Comparison of ENCODE assay signal across 2 cellular contexts in the genomic region with DNA sequence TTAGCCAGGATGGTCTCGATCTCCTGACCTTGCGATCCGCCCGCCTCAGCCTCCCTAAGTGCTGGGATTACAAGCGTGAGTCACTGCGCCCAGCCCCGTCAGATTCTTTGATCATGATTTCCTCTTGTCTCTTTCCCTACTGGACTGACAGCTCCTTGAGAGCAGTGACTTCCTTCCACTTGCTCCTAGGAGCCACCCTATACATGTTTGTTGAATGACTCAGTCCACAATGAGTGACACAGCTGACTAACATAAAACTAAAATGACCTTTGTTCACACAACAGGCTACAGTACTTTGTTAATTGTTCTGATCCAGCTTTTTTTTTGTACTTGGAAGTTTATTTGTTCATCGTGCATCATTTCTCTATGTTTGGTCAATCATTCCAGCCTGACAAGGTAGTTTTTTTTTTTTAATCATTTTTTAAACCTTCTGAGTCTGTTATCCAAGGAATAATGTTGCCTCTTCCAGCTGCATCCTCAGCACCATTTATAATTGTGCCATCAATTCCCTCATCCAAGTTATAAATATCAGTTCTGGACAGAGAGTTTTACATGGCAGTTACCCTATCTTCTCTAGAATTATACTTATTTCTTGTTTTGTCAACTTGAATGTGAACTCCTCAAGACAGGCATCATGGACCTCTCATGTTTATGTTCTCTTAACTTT.
A peak's percentile ranks its signal among the peaks of the same experiment; 100 is the strongest.
TF ChIP-seq lines count a peak whose summit lies in the region.

No MANE protein-coding gene starts in this region.

TF ChIP-seq in HepG2, 621 proteins besides CTCF, POLR2A, EP300 and RAD21 (continues in another document):
- TF ChIP-seq SMYD3 (CRISPR knock-in tag; IDR thresholded peaks at IDR 0.05) (no peak), ZNF496 (CRISPR knock-in tag; IDR thresholded peaks at IDR 0.05; ENCODE audit: insufficient replicate concordance) (no peak), CHD4 (IDR thresholded peaks at IDR 0.05; ENCODE audit: borderline replicate concordance, low read length) (no peak), MIXL1 (CRISPR knock-in tag; IDR thresholded peaks at IDR 0.05) (no peak), AGO2 (optimal IDR thresholded peaks at IDR 0.05; ENCODE audit: low read depth, low read length) (no peak), ZNF709 (CRISPR knock-in tag; IDR thresholded peaks at IDR 0.05) (no peak), ZNF644 (CRISPR knock-in tag; IDR thresholded peaks at IDR 0.05; ENCODE audit: low read depth) (no peak), TP53 (CRISPR knock-in tag; conservative IDR thresholded peaks at IDR 0.05) (no peak), MTF2 (CRISPR knock-in tag; IDR thresholded peaks at IDR 0.05; ENCODE audit: borderline replicate concordance) (no peak), FOSL1 (CRISPR knock-in tag; IDR thresholded peaks at IDR 0.05; ENCODE audit: borderline replicate concordance) (peak; percentile 42; the same call in 1 of the 2 replicates), ZNF761 (CRISPR knock-in tag; conservative IDR thresholded peaks at IDR 0.05) (no peak), PPARG (CRISPR knock-in tag; conservative IDR thresholded peaks at IDR 0.05) (peak; percentile 49; the same call in 1 of the 2 replicates), NFYC (CRISPR knock-in tag; IDR thresholded peaks at IDR 0.05) (no peak), NFRKB (IDR thresholded peaks at IDR 0.05) (no peak), ZNF607 (CRISPR knock-in tag; IDR thresholded peaks at IDR 0.05; ENCODE audit: borderline replicate concordance) (no peak)
- TF ChIP-seq, protein P1, sequence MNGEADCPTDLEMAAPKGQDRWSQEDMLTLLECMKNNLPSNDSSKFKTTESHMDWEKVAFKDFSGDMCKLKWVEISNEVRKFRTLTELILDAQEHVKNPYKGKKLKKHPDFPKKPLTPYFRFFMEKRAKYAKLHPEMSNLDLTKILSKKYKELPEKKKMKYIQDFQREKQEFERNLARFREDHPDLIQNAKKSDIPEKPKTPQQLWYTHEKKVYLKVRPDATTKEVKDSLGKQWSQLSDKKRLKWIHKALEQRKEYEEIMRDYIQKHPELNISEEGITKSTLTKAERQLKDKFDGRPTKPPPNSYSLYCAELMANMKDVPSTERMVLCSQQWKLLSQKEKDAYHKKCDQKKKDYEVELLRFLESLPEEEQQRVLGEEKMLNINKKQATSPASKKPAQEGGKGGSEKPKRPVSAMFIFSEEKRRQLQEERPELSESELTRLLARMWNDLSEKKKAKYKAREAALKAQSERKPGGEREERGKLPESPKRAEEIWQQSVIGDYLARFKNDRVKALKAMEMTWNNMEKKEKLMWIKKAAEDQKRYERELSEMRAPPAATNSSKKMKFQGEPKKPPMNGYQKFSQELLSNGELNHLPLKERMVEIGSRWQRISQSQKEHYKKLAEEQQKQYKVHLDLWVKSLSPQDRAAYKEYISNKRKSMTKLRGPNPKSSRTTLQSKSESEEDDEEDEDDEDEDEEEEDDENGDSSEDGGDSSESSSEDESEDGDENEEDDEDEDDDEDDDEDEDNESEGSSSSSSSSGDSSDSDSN (CRISPR knock-in tag; IDR thresholded peaks at IDR 0.05) = no peak
- TF ChIP-seq, protein P2, sequence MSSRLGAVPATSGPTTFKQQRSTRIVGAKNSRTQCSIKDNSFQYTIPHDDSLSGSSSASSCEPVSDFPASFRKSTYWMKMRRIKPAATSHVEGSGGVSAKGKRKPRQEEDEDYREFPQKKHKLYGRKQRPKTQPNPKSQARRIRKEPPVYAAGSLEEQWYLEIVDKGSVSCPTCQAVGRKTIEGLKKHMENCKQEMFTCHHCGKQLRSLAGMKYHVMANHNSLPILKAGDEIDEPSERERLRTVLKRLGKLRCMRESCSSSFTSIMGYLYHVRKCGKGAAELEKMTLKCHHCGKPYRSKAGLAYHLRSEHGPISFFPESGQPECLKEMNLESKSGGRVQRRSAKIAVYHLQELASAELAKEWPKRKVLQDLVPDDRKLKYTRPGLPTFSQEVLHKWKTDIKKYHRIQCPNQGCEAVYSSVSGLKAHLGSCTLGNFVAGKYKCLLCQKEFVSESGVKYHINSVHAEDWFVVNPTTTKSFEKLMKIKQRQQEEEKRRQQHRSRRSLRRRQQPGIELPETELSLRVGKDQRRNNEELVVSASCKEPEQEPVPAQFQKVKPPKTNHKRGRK (CRISPR knock-in tag; IDR thresholded peaks at IDR 0.05) = no peak
- TF ChIP-seq, protein P3, sequence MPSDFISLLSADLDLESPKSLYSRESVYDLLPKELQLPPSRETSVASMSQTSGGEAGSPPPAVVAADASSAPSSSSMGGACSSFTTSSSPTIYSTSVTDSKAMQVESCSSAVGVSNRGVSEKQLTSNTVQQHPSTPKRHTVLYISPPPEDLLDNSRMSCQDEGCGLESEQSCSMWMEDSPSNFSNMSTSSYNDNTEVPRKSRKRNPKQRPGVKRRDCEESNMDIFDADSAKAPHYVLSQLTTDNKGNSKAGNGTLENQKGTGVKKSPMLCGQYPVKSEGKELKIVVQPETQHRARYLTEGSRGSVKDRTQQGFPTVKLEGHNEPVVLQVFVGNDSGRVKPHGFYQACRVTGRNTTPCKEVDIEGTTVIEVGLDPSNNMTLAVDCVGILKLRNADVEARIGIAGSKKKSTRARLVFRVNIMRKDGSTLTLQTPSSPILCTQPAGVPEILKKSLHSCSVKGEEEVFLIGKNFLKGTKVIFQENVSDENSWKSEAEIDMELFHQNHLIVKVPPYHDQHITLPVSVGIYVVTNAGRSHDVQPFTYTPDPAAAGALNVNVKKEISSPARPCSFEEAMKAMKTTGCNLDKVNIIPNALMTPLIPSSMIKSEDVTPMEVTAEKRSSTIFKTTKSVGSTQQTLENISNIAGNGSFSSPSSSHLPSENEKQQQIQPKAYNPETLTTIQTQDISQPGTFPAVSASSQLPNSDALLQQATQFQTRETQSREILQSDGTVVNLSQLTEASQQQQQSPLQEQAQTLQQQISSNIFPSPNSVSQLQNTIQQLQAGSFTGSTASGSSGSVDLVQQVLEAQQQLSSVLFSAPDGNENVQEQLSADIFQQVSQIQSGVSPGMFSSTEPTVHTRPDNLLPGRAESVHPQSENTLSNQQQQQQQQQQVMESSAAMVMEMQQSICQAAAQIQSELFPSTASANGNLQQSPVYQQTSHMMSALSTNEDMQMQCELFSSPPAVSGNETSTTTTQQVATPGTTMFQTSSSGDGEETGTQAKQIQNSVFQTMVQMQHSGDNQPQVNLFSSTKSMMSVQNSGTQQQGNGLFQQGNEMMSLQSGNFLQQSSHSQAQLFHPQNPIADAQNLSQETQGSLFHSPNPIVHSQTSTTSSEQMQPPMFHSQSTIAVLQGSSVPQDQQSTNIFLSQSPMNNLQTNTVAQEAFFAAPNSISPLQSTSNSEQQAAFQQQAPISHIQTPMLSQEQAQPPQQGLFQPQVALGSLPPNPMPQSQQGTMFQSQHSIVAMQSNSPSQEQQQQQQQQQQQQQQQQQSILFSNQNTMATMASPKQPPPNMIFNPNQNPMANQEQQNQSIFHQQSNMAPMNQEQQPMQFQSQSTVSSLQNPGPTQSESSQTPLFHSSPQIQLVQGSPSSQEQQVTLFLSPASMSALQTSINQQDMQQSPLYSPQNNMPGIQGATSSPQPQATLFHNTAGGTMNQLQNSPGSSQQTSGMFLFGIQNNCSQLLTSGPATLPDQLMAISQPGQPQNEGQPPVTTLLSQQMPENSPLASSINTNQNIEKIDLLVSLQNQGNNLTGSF (CRISPR knock-in tag; IDR thresholded peaks at IDR 0.05) = no peak

TF ChIP-seq in WTC11, 78 proteins besides CTCF, POLR2A, EP300 and RAD21:
- TF ChIP-seq CBFB (CRISPR knock-in tag; IDR thresholded peaks at IDR 0.05; ENCODE audit: low read depth) = no peak
- TF ChIP-seq, protein P4, sequence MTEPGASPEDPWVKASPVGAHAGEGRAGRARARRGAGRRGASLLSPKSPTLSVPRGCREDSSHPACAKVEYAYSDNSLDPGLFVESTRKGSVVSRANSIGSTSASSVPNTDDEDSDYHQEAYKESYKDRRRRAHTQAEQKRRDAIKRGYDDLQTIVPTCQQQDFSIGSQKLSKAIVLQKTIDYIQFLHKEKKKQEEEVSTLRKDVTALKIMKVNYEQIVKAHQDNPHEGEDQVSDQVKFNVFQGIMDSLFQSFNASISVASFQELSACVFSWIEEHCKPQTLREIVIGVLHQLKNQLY (CRISPR knock-in tag; IDR thresholded peaks at IDR 0.05) = no peak
- no peak for TF ChIP-seq ZNF671 (CRISPR knock-in tag; IDR thresholded peaks at IDR 0.05)
- TF ChIP-seq GRHL2 (CRISPR knock-in tag; IDR thresholded peaks at IDR 0.05; ENCODE audit: insufficient replicate concordance, severe bottlenecking) = no peak
- TF ChIP-seq, protein P5, sequence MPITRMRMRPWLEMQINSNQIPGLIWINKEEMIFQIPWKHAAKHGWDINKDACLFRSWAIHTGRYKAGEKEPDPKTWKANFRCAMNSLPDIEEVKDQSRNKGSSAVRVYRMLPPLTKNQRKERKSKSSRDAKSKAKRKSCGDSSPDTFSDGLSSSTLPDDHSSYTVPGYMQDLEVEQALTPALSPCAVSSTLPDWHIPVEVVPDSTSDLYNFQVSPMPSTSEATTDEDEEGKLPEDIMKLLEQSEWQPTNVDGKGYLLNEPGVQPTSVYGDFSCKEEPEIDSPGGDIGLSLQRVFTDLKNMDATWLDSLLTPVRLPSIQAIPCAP (CRISPR knock-in tag; IDR thresholded peaks at IDR 0.05) = no peak
- no peak for TF ChIP-seq TEAD1 (CRISPR knock-in tag; IDR thresholded peaks at IDR 0.05)
- no peak for TF ChIP-seq CREM (CRISPR knock-in tag; IDR thresholded peaks at IDR 0.05)
- no peak for TF ChIP-seq FOXK1 (CRISPR knock-in tag; IDR thresholded peaks at IDR 0.05)
- no peak for TF ChIP-seq ZNF232 (CRISPR knock-in tag; IDR thresholded peaks at IDR 0.05)
- TF ChIP-seq CREB1 (CRISPR knock-in tag; IDR thresholded peaks at IDR 0.05) = no peak
- no peak for TF ChIP-seq ETV6 (CRISPR knock-in tag; IDR thresholded peaks at IDR 0.05)
- TF ChIP-seq JUN (CRISPR knock-in tag; IDR thresholded peaks at IDR 0.05) = no peak
- TF ChIP-seq NR1H2 (CRISPR knock-in tag; IDR thresholded peaks at IDR 0.05) = no peak
- TF ChIP-seq SP1 (CRISPR knock-in tag; conservative IDR thresholded peaks at IDR 0.05) = no peak
- TF ChIP-seq, protein P6, sequence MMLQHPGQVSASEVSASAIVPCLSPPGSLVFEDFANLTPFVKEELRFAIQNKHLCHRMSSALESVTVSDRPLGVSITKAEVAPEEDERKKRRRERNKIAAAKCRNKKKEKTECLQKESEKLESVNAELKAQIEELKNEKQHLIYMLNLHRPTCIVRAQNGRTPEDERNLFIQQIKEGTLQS (CRISPR knock-in tag; conservative IDR thresholded peaks at IDR 0.05) = no peak
- no peak for TF ChIP-seq ELF4 (CRISPR knock-in tag; IDR thresholded peaks at IDR 0.05; ENCODE audit: low read depth)
- no peak for TF ChIP-seq RORB (CRISPR knock-in tag; IDR thresholded peaks at IDR 0.05)
